In genomic region chr1:183137782-183138181, GRCh38 we compare ENCODE assay signal across 21 cellular contexts. TPM values are rescaled to one million over a fixed set of nuclear protein-coding genes. Genes with fewer than 3 reads are reported as not detected.
DNase-seq lines count a peak whose midpoint lies in the region; ATAC-seq and TF ChIP-seq lines count a peak whose summit lies in the region.
"Had no signal": no experiment of that assay in that cellular context is flagged by ENCODE, and none has a peak within 500 bp of the region (broad histone marks: within the 10 kb centered on the region; RNA-seq: fewer than 3 reads in every experiment).

No MANE protein-coding gene starts in this region.

- H3K36me3 ChIP-seq in ACC112 (ENCODE audit: insufficient read depth, low read length), result peaks cover 68% of the 10 kb centered on the region
- peaks cover 84% of the 10 kb centered on the region for H3K36me3 ChIP-seq in GM23248 (ENCODE audit: low read depth)
- H3K36me3 ChIP-seq in muscle layer of colon (ENCODE audit: insufficient read depth, low read length), result peaks cover 60% of the 10 kb centered on the region
- no peaks in the 10 kb centered on the region for H3K36me3 ChIP-seq in mucosa of descending colon (ENCODE audit: low read depth)
- H3K36me3 ChIP-seq: WERI-Rb-1 had no signal

- no peak for TF ChIP-seq CTCF in epithelial cell of esophagus (IDR thresholded peaks at IDR 0.05; ENCODE audit: insufficient read depth, low read depth, low read length, missing control alignments)
- TF ChIP-seq CTCF in mucosa of descending colon (IDR thresholded peaks at IDR 0.05), result no peak

- intact Hi-C loops in mucosa of descending colon (cut with DNase I, micrococcal nuclease), result no loop called here

- H3K4me3 ChIP-seq in ACC112 (ENCODE audit: low read depth, low read length), result no peak overlapping the region
- no peak overlapping the region; the same call in 1 of the 2 replicates for H3K4me3 ChIP-seq in GM23248
- H3K4me3 ChIP-seq in epithelial cell of esophagus (ENCODE audit: low read length), result no peak overlapping the region
- no peak overlapping the region for H3K4me3 ChIP-seq in muscle layer of colon (ENCODE audit: low read depth in 1 of 2, low read length in 2 of 2)
- H3K4me3 ChIP-seq in mucosa of descending colon, result no peak overlapping the region
- H3K4me3 ChIP-seq: upper lobe of left lung had no signal

- in situ Hi-C loops in GM23248 (cut with MboI), result loop anchor here (10.0 kb wide), 1 partner anchor 173 kb away; no protein-coding TSS in a partner anchor

- H3K27me3 ChIP-seq in ACC112 (ENCODE audit: insufficient read depth, low read length) (no peaks in the 10 kb centered on the region), GM23248 (replicated peaks; ENCODE audit: insufficient read depth) (no peaks in the 10 kb centered on the region), muscle layer of colon (ENCODE audit: control insufficient read depth in 1 of 2, insufficient read depth in 2 of 2, low read length in 2 of 2) (no peaks in the 10 kb centered on the region)
- H3K27me3 ChIP-seq: upper lobe of left lung had no signal

- H3K27ac ChIP-seq in ACC112 (ENCODE audit: low read depth, low read length), result peak overlapping the region; percentile 65
- H3K27ac ChIP-seq in GM23248, result peak overlapping the region; percentile 78
- peak overlapping the region; percentile 47 for H3K27ac ChIP-seq in muscle layer of colon (ENCODE audit: low read depth, low read length)
- H3K27ac ChIP-seq: WERI-Rb-1 had no signal

- H3K4me1 ChIP-seq in ACC112 (ENCODE audit: control insufficient read depth, insufficient read depth, low read length, unreplicated experiment), result peaks cover 36% of the 10 kb centered on the region
- peaks cover 54% of the 10 kb centered on the region for H3K4me1 ChIP-seq in GM23248 (ENCODE audit: insufficient read depth)
- peaks cover 43% of the 10 kb centered on the region for H3K4me1 ChIP-seq in muscle layer of colon (ENCODE audit: insufficient read depth, low read length)
- peaks cover 12% of the 10 kb centered on the region for H3K4me1 ChIP-seq in mucosa of descending colon (ENCODE audit: low read depth)

- H3K79me2 ChIP-seq in ACC112 (ENCODE audit: control insufficient read depth, insufficient read depth, low read length, unreplicated experiment) (no peaks in the 10 kb centered on the region), GM23248 (ENCODE audit: insufficient read depth) (peaks cover 49% of the 10 kb centered on the region)

- no peak overlapping the region for H2AFZ ChIP-seq in ACC112 (ENCODE audit: low read length, unreplicated experiment)
- H2AFZ ChIP-seq in GM23248, result no peak overlapping the region

- no peaks in the 10 kb centered on the region for H3K9me2 ChIP-seq in GM23248 (ENCODE audit: insufficient read depth)

- H3K4me2 ChIP-seq in GM23248 (ENCODE audit: unreplicated experiment), result peak overlapping the region; percentile 56

- H4K20me1 ChIP-seq in GM23248 (ENCODE audit: insufficient read depth), result no peaks in the 10 kb centered on the region

- peaks cover 84% of the 10 kb centered on the region for H3F3A ChIP-seq in GM23248 (ENCODE audit: insufficient read depth)

- 5 to 7% methylated on average over 3 of the region's 3 CpGs for WGBS in GM23248 (ENCODE audit: low coverage in 1 of 2, low lambda C conversion rate in 2 of 2, missing lambda C conversion rate in 2 of 2), 2 experiments

- H3K9me3 ChIP-seq in GM23248 (ENCODE audit: low read depth) (no peaks in the 10 kb centered on the region), muscle layer of colon (ENCODE audit: low read length) (no peaks in the 10 kb centered on the region), mucosa of descending colon (no peaks in the 10 kb centered on the region)
- H3K9me3 ChIP-seq: upper lobe of left lung had no signal

- DNase-seq in GM23248, result peak; percentile 78
- peak; percentile 33 for DNase-seq in epithelial cell of esophagus (ENCODE audit: low read depth)
- no peak for DNase-seq in NCI-H524 treated with DMSO at 0.1 percent for 48 hours (lab: John Stamatoyannopoulos, UW)
- no peak for DNase-seq in GM19238 (ENCODE audit: insufficient read length, low spot score)
- no peak for DNase-seq in NCI-H748 (lab: John Stamatoyannopoulos, UW; ENCODE audit: unreplicated experiment)
- DNase-seq in mucosa of descending colon, result no peak
- DNase-seq: activated CD4-positive, alpha-beta memory T cell treated with anti-CD3 and anti-CD28 coated beads for 36 hours; activated T-cell treated with anti-CD3 and anti-CD28 coated beads, Interleukin-2, amount 50 U/mL, for 4 hours; CD4-positive, alpha-beta T cell; cortex of kidney; NCI-H187; NCI-H345; nephron progenitor cell; T-helper 1 cell; upper lobe of left lung; WERI-Rb-1 had no signal

- H3K9ac ChIP-seq in GM23248 (peak overlapping the region; percentile 15), muscle layer of colon (ENCODE audit: low read length) (no peak overlapping the region)

- no peak for ATAC-seq in mucosa of descending colon
- ATAC-seq: activated naive CD4-positive, alpha-beta T cell treated with anti-CD3 and anti-CD28 coated beads, Interleukin-2, amount 50 U/mL, for 72 hours; activated T-cell treated with anti-CD3 and anti-CD28 coated beads, Interleukin-2, amount 50 U/mL, for 4 hours; stimulated activated memory B cell treated with anti-CD40 and anti-IgM and Interleukin-4, amounts not matched to agents 10 μg/mL and 1 μg/mL and 100 μg/mL, for 72 hours had no signal

RNA-seq across cellular contexts. Expression of gene LAMC2, which starts 48.3 kb away (rescaled TPM):
- total RNA-seq in GM23248 (2014; rRNA removed; shearing (Covaris generic)), result 1.9 and 2.4 TPM in 2 replicates
- polyA plus RNA-seq in GM23248 (2016; fragmentation: Nextera tagmentation; extraction: Ambion mirVana), result 2.7 and 3.2 TPM in 2 replicates
- 10 to 100 TPM; 16.3 to 36.9 (median 31.0) TPM for total RNA-seq in mucosa of descending colon
- total RNA-seq: activated CD4-positive, alpha-beta memory T cell treated with anti-CD3 and anti-CD28 coated beads for 36 hours; activated naive CD4-positive, alpha-beta T cell treated with anti-CD3 and anti-CD28 coated beads, Interleukin-2, amount 50 U/mL, for 72 hours; CD4-positive, alpha-beta T cell had no signal
- polyA plus RNA-seq: IgD-negative memory B cell had no signal

Comparison
In these comparisons a context has a peak if more than half of its experiments do, and no peak if none do; other contexts are left out.
1. DNase-seq: peak in GM23248 (single experiment) and epithelial cell of esophagus (single experiment); none in NCI-H524 treated with DMSO at 0.1 percent for 48 hours (single experiment), GM19238 (single experiment), NCI-H748 (single experiment) and mucosa of descending colon (0 of 3).
2. Peak in every context shown above with its lines, with median percentiles within 50 percentile points of each other: H3K27ac ChIP-seq.